Comparison of ENCODE assay signal across 20 cellular contexts in genomic region chr3:127774647-127775046, GRCh38. TPM values are rescaled to one million over a fixed set of nuclear protein-coding genes. Genes with fewer than 3 reads are reported as not detected.
DNase-seq lines count a peak whose midpoint lies in the region; ATAC-seq, FAIRE-seq and TF ChIP-seq lines count a peak whose summit lies in the region.
"Had no signal": no experiment of that assay in that cellular context is flagged by ENCODE, and none has a peak within 500 bp of the region (broad histone marks: within the 10 kb centered on the region; RNA-seq: fewer than 3 reads in every experiment).

No MANE protein-coding gene starts in this region.

- H3K27me3 Mint-ChIP-seq in activated naive CD8-positive, alpha-beta T cell treated with anti-CD3 and anti-CD28 coated beads, Interleukin-2, amount 50 U/mL, for 24 hours: no peaks in the 10 kb centered on the region
- H3K27me3 Mint-ChIP-seq in activated naive CD8-positive, alpha-beta T cell treated with anti-CD3 and anti-CD28 coated beads for 36 hours: no peaks in the 10 kb centered on the region
- H3K27me3 Mint-ChIP-seq in astrocyte (ENCODE audit: low read depth, unreplicated experiment): no peaks in the 10 kb centered on the region
- no peaks in the 10 kb centered on the region for H3K27me3 Mint-ChIP-seq in activated CD4-positive, alpha-beta memory T cell treated with anti-CD3 and anti-CD28 coated beads for 36 hours

- H3K4me3 ChIP-seq in astrocyte (ENCODE audit: insufficient read depth, low read depth, low read length) (no peak overlapping the region), osteoblast (ENCODE audit: insufficient read depth, low read length) (no peak overlapping the region), transverse colon (no peak overlapping the region)
- H3K4me3 ChIP-seq: mucosa of descending colon, ovary, skin epidermis had no signal

- H3K27me3 ChIP-seq in astrocyte (ENCODE audit: insufficient read depth, low read length) (no peaks in the 10 kb centered on the region), osteoblast (ENCODE audit: insufficient read depth, low read length) (no peaks in the 10 kb centered on the region), transverse colon (no peaks in the 10 kb centered on the region)
- H3K27me3 ChIP-seq: ovary had no signal

- H3K9me3 ChIP-seq in astrocyte (ENCODE audit: insufficient read depth, low read depth, low read length) (no peaks in the 10 kb centered on the region), osteoblast (ENCODE audit: low read depth, low read length) (no peaks in the 10 kb centered on the region), transverse colon (peaks cover 0 to 5% of the 10 kb centered on the region in 2 donors)
- H3K9me3 ChIP-seq: mucosa of descending colon, ovary had no signal

- 80 to 92% methylated on average over 4 to 6 of the region's 6 CpGs for WGBS in transverse colon (ENCODE audit: low coverage in 1 of 2), 2 donors

- H3K4me1 ChIP-seq in astrocyte (ENCODE audit: insufficient read depth, low read length) (peaks cover 23% of the 10 kb centered on the region), osteoblast (ENCODE audit: insufficient read depth, low read length) (peaks cover 25% of the 10 kb centered on the region), transverse colon (peaks cover 11 to 50% (median 20%) of the 10 kb centered on the region in 4 donors)

- intact Hi-C loops in transverse colon (cut with DNase I; ENCODE audit: low total_unique reads): no loop called here
- intact Hi-C loops in activated CD4-positive, alpha-beta memory T cell treated with anti-CD3 and anti-CD28 coated beads for 36 hours (cut with micrococcal nuclease): no loop called here

- H3K4me3 Mint-ChIP-seq in activated naive CD8-positive, alpha-beta T cell treated with anti-CD3 and anti-CD28 coated beads, Interleukin-2, amount 50 U/mL, for 24 hours: no peak overlapping the region
- H3K4me3 Mint-ChIP-seq in activated naive CD8-positive, alpha-beta T cell treated with anti-CD3 and anti-CD28 coated beads for 36 hours: no peak overlapping the region
- no peak overlapping the region for H3K4me3 Mint-ChIP-seq in astrocyte (ENCODE audit: unreplicated experiment)
- no peak overlapping the region for H3K4me3 Mint-ChIP-seq in activated CD4-positive, alpha-beta memory T cell treated with anti-CD3 and anti-CD28 coated beads for 36 hours
- H3K4me3 Mint-ChIP-seq: CD4-positive, alpha-beta memory T cell had no signal

- H4K20me1 ChIP-seq in astrocyte (ENCODE audit: insufficient read depth, low read length): no peaks in the 10 kb centered on the region
- H4K20me1 ChIP-seq in osteoblast (ENCODE audit: insufficient read depth, low read length): no peaks in the 10 kb centered on the region

- TF ChIP-seq CTCF in astrocyte (IDR thresholded peaks at IDR 0.05; ENCODE audit: insufficient read depth, low read depth, low read length) (no peak), osteoblast (IDR thresholded peaks at IDR 0.05; ENCODE audit: extremely low read depth, low read depth, low read length) (no peak), transverse colon (IDR thresholded peaks at IDR 0.05) (no peak), GM13977 (IDR thresholded peaks at IDR 0.05; ENCODE audit: extremely low read depth, insufficient read depth, missing control alignments) (no peak)

- POLR2A ChIA-PET in activated CD4-positive, alpha-beta memory T cell treated with anti-CD3 and anti-CD28 coated beads for 36 hours (lab: Charles Lee): no interaction called here

- H3K9ac ChIP-seq in astrocyte (ENCODE audit: low read length): peak overlapping the region; percentile 71

- H3K27ac Mint-ChIP-seq in activated naive CD8-positive, alpha-beta T cell treated with anti-CD3 and anti-CD28 coated beads, Interleukin-2, amount 50 U/mL, for 24 hours: peak overlapping the region; percentile 19
- H3K27ac Mint-ChIP-seq in activated naive CD8-positive, alpha-beta T cell treated with anti-CD3 and anti-CD28 coated beads for 36 hours: no peak overlapping the region
- peak overlapping the region; percentile 75 for H3K27ac Mint-ChIP-seq in astrocyte (ENCODE audit: unreplicated experiment)
- no peak overlapping the region for H3K27ac Mint-ChIP-seq in activated CD4-positive, alpha-beta memory T cell treated with anti-CD3 and anti-CD28 coated beads for 36 hours

- H3K36me3 ChIP-seq in astrocyte (ENCODE audit: insufficient read depth, low read length) (no peaks in the 10 kb centered on the region), osteoblast (ENCODE audit: insufficient read depth, low read length) (no peaks in the 10 kb centered on the region), transverse colon (no peaks in the 10 kb centered on the region)
- H3K36me3 ChIP-seq: ovary had no signal

- H2AFZ ChIP-seq in astrocyte (ENCODE audit: low read depth, low read length) (no peak overlapping the region), osteoblast (ENCODE audit: low read length) (no peak overlapping the region)

- no peak for FAIRE-seq in astrocyte (lab: Jason Lieb, UNC)
- FAIRE-seq: endothelial cell of umbilical vein, HTR-8/SVneo had no signal

- in situ Hi-C loops in transverse colon (cut with MboI; ENCODE audit: low pct_ligation_motif_present in 1 of 4, low pct_unique_long_range_greater_than_20kb in 1 of 4, low sequenced_read_pairs in 3 of 4) (no loop called here), GM13977 (cut with MboI; ENCODE audit: low pct_unique_long_range_greater_than_20kb, low sequenced_read_pairs, unreplicated experiment) (no loop called here)

- H3K27ac ChIP-seq in astrocyte (ENCODE audit: low read depth, low read length): peak overlapping the region; percentile 86
- peak overlapping the region; percentile 96 for H3K27ac ChIP-seq in osteoblast (ENCODE audit: low read depth, low read length)
- peak overlapping the region in 3 of 4 donors; percentile 71 to 77 (median 74) for H3K27ac ChIP-seq in transverse colon
- H3K27ac ChIP-seq: ovary had no signal

- TF ChIP-seq EP300 in transverse colon (IDR thresholded peaks at IDR 0.05; ENCODE audit: low read depth): no peak

- H3K9me3 Mint-ChIP-seq in activated naive CD8-positive, alpha-beta T cell treated with anti-CD3 and anti-CD28 coated beads, Interleukin-2, amount 50 U/mL, for 24 hours: peaks cover 11% of the 10 kb centered on the region
- peaks cover 5% of the 10 kb centered on the region for H3K9me3 Mint-ChIP-seq in activated naive CD8-positive, alpha-beta T cell treated with anti-CD3 and anti-CD28 coated beads for 36 hours
- peaks cover 4% of the 10 kb centered on the region for H3K9me3 Mint-ChIP-seq in astrocyte (ENCODE audit: unreplicated experiment)
- peaks cover 2% of the 10 kb centered on the region for H3K9me3 Mint-ChIP-seq in activated CD4-positive, alpha-beta memory T cell treated with anti-CD3 and anti-CD28 coated beads for 36 hours

- peaks cover 24% of the 10 kb centered on the region for H3K4me1 Mint-ChIP-seq in activated naive CD8-positive, alpha-beta T cell treated with anti-CD3 and anti-CD28 coated beads, Interleukin-2, amount 50 U/mL, for 24 hours
- H3K4me1 Mint-ChIP-seq in activated naive CD8-positive, alpha-beta T cell treated with anti-CD3 and anti-CD28 coated beads for 36 hours: peaks cover 8% of the 10 kb centered on the region
- peaks cover 37% of the 10 kb centered on the region for H3K4me1 Mint-ChIP-seq in astrocyte (ENCODE audit: low read depth, unreplicated experiment)
- no peaks in the 10 kb centered on the region for H3K4me1 Mint-ChIP-seq in activated CD4-positive, alpha-beta memory T cell treated with anti-CD3 and anti-CD28 coated beads for 36 hours (ENCODE audit: low read depth)

- CTCF ChIA-PET in activated CD4-positive, alpha-beta memory T cell treated with anti-CD3 and anti-CD28 coated beads for 36 hours (lab: Charles Lee): no interaction called here

- peak overlapping the region; percentile 51 for H3K4me2 ChIP-seq in astrocyte (ENCODE audit: low read length)
- H3K4me2 ChIP-seq in osteoblast (ENCODE audit: insufficient read depth, low read length): no peak overlapping the region

- TF ChIP-seq POLR2A in transverse colon (IDR thresholded peaks at IDR 0.05): no peak

- DNase-seq in activated naive CD8-positive, alpha-beta T cell treated with anti-CD3 and anti-CD28 coated beads, Interleukin-2, amount 50 U/mL, for 24 hours: no peak
- no peak for DNase-seq in activated naive CD8-positive, alpha-beta T cell treated with anti-CD3 and anti-CD28 coated beads for 36 hours
- DNase-seq in astrocyte (ENCODE audit: low read depth) (no peak), osteoblast (ENCODE audit: insufficient read length, low spot score, missing footprints) (no peak), transverse colon (no peak), GM13977 (ENCODE audit: low spot score) (no peak), COR-L47 (lab: John Stamatoyannopoulos, UW) (no peak)
- no peak for DNase-seq in activated CD4-positive, alpha-beta memory T cell treated with anti-CD3 and anti-CD28 coated beads for 36 hours
- DNase-seq: activated CD4-positive, CD25-positive, alpha-beta regulatory T cell; CD4-positive, alpha-beta memory T cell; NCI-H146; NCI-H345; ovary; Right ventricle myocardium superior; T-helper 2 cell had no signal

- peaks cover 17% of the 10 kb centered on the region for H3K79me2 ChIP-seq in astrocyte (ENCODE audit: insufficient read depth, low read length)
- peaks cover 82% of the 10 kb centered on the region for H3K79me2 ChIP-seq in osteoblast (ENCODE audit: insufficient read depth, low read length)

- no peak for ATAC-seq in activated naive CD8-positive, alpha-beta T cell treated with anti-CD3 and anti-CD28 coated beads, Interleukin-2, amount 50 U/mL, for 24 hours
- ATAC-seq: left colon had no signal

- H3K36me3 Mint-ChIP-seq in activated naive CD8-positive, alpha-beta T cell treated with anti-CD3 and anti-CD28 coated beads, Interleukin-2, amount 50 U/mL, for 24 hours (ENCODE audit: low read depth): peaks cover 1% of the 10 kb centered on the region
- peaks cover 3% of the 10 kb centered on the region for H3K36me3 Mint-ChIP-seq in activated naive CD8-positive, alpha-beta T cell treated with anti-CD3 and anti-CD28 coated beads for 36 hours
- H3K36me3 Mint-ChIP-seq in astrocyte (ENCODE audit: low read depth, unreplicated experiment): peaks cover 4% of the 10 kb centered on the region
- H3K36me3 Mint-ChIP-seq in activated CD4-positive, alpha-beta memory T cell treated with anti-CD3 and anti-CD28 coated beads for 36 hours: no peaks in the 10 kb centered on the region

RNA-seq across cellular contexts. Expression of gene MGLL, which starts 47.7 kb away (rescaled TPM):
- total RNA-seq in activated naive CD8-positive, alpha-beta T cell treated with anti-CD3 and anti-CD28 coated beads for 36 hours: under 1 TPM; 0.28 to 0.29 TPM
- total RNA-seq in astrocyte: 24.5 and 27.3 TPM in 2 replicates
- total RNA-seq in osteoblast: 10.6 and 18.1 TPM in 2 replicates
- 100 to 1,000 TPM; 150 to 329 (median 294) TPM for total RNA-seq in transverse colon
- under 1 TPM; 0.31 to 0.41 TPM for total RNA-seq in activated CD4-positive, alpha-beta memory T cell treated with anti-CD3 and anti-CD28 coated beads for 36 hours

Comparison
In these comparisons a context has a peak if more than half of its experiments do, and no peak if none do; other contexts are left out.
1. H3K27ac Mint-ChIP-seq: peak in activated naive CD8-positive, alpha-beta T cell treated with anti-CD3 and anti-CD28 coated beads, Interleukin-2, amount 50 U/mL, for 24 hours (single experiment) and astrocyte (single experiment); none in activated naive CD8-positive, alpha-beta T cell treated with anti-CD3 and anti-CD28 coated beads for 36 hours (single experiment) and activated CD4-positive, alpha-beta memory T cell treated with anti-CD3 and anti-CD28 coated beads for 36 hours (single experiment).
2. Peak in every context shown above with its lines, with median percentiles within 50 percentile points of each other: H3K27ac ChIP-seq.